Comparison of ENCODE assay signal across 10 cellular contexts in the genomic region with DNA sequence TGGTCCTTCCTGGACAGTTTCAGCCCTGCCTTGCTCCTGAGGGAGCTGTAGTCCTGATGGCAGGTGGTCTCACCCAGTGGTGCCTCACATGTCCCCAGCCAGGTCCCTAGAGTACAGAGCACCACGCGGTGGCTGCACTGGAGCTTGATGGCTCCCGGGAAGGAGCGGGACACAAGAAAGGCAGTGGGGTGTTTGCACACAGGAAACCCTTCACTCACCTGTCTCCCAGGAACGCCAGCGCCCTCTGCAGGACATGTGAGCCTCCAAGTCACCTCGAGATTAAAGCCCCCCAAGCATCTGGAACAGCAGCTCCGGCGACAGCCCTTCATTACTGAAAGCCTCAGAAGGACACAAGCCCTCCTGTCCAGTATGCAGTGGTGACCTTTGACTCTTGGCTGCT. TPM values are rescaled to one million over a fixed set of nuclear protein-coding genes. Genes with fewer than 3 reads are reported as not detected.
DNase-seq lines count a peak whose midpoint lies in the region; ATAC-seq and TF ChIP-seq lines count a peak whose summit lies in the region.
"Had no signal": no experiment of that assay in that cellular context is flagged by ENCODE, and none has a peak within 500 bp of the region (broad histone marks: within the 10 kb centered on the region; RNA-seq: fewer than 3 reads in every experiment).

No MANE protein-coding gene starts in this region.

- H3K4me1 Mint-ChIP-seq in WTC11: peaks cover 17% of the 10 kb centered on the region

- CTCF ChIA-PET in WTC11 (lab: Charles Lee): interaction anchor here (0.5 to 2.2 kb wide), 71 partner anchors 9 to 981 kb away, joined by 3 to 28 read pairs (median 5); a partner anchor contains a TSS

- H3K36me3 Mint-ChIP-seq in WTC11: no peaks in the 10 kb centered on the region

- TF ChIP-seq RAD21 in Ishikawa (IDR thresholded peaks at IDR 0.05; ENCODE audit: low read depth): peak; percentile 66

- TF ChIP-seq EP300 in Ishikawa (IDR thresholded peaks at IDR 0.05; ENCODE audit: borderline replicate concordance): no peak

- POLR2A ChIA-PET in WTC11 (lab: Charles Lee): no interaction called here

- peak; percentile 80 for DNase-seq in Daoy (ENCODE audit: low read depth)
- peak; percentile 94 for DNase-seq in WTC11 (ENCODE audit: low spot score)
- DNase-seq in iPS-NIHi11 (ENCODE audit: low spot score): peak; percentile 82
- no peak for DNase-seq in AG08396 (ENCODE audit: low spot score)
- DNase-seq in foreskin melanocyte: no peak

- H3K9me3 Mint-ChIP-seq in WTC11: no peaks in the 10 kb centered on the region
- H3K9me3 Mint-ChIP-seq: T-helper 1 cell treated with Interleukin-12 subunit alpha and Interleukin-12 subunit beta and Interleukin-4 antibody, amounts not matched to agents 30 μg/mL and 1 μg/mL, for 36 hours had no signal

- ATAC-seq in WTC11: peak; percentile 64
- ATAC-seq in HG03159 (IDR thresholded peaks at IDR 0.05; ENCODE audit: unreplicated experiment): no peak
- no peak for ATAC-seq in GM19463 (IDR thresholded peaks at IDR 0.05; ENCODE audit: unreplicated experiment)
- ATAC-seq: left colon had no signal

- H3K27me3 Mint-ChIP-seq in WTC11 (ENCODE audit: low read depth): peaks cover 10% of the 10 kb centered on the region

- TF ChIP-seq CTCF in WTC11 (IDR thresholded peaks at IDR 0.05): peak; percentile 72

- peak overlapping the region; percentile 94; the same call in 1 of the 2 replicates for H3K27ac Mint-ChIP-seq in WTC11
- H3K27ac Mint-ChIP-seq: T-helper 1 cell treated with Interleukin-12 subunit alpha and Interleukin-12 subunit beta and Interleukin-4 antibody, amounts not matched to agents 30 μg/mL and 1 μg/mL, for 36 hours had no signal

- H3K4me3 Mint-ChIP-seq in WTC11: no peak overlapping the region; the same call in 1 of the 2 replicates
- H3K4me3 Mint-ChIP-seq: T-helper 1 cell treated with Interleukin-12 subunit alpha and Interleukin-12 subunit beta and Interleukin-4 antibody, amounts not matched to agents 30 μg/mL and 1 μg/mL, for 36 hours had no signal

TF ChIP-seq in Ishikawa, 13 proteins besides CTCF, POLR2A, EP300 and RAD21:
- TF ChIP-seq TAF1 (IDR thresholded peaks at IDR 0.05; ENCODE audit: low read depth) (no peak), FOXM1 (IDR thresholded peaks at IDR 0.05; ENCODE audit: borderline replicate concordance, low read depth) (no peak)

TF ChIP-seq in WTC11, 78 proteins besides CTCF, POLR2A, EP300 and RAD21:
- TF ChIP-seq EMX1 (CRISPR knock-in tag; IDR thresholded peaks at IDR 0.05): no peak
- no peak for TF ChIP-seq ELF4 (CRISPR knock-in tag; IDR thresholded peaks at IDR 0.05; ENCODE audit: low read depth)
- TF ChIP-seq, protein P1, sequence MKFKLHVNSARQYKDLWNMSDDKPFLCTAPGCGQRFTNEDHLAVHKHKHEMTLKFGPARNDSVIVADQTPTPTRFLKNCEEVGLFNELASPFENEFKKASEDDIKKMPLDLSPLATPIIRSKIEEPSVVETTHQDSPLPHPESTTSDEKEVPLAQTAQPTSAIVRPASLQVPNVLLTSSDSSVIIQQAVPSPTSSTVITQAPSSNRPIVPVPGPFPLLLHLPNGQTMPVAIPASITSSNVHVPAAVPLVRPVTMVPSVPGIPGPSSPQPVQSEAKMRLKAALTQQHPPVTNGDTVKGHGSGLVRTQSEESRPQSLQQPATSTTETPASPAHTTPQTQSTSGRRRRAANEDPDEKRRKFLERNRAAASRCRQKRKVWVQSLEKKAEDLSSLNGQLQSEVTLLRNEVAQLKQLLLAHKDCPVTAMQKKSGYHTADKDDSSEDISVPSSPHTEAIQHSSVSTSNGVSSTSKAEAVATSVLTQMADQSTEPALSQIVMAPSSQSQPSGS (CRISPR knock-in tag; IDR thresholded peaks at IDR 0.05; ENCODE audit: borderline replicate concordance, low read depth): no peak
- TF ChIP-seq OVOL2 (CRISPR knock-in tag; IDR thresholded peaks at IDR 0.05; ENCODE audit: borderline replicate concordance): no peak
- TF ChIP-seq FOXK1 (CRISPR knock-in tag; IDR thresholded peaks at IDR 0.05): peak; percentile 30; the same call in 1 of the 2 replicates
- TF ChIP-seq, protein P2, sequence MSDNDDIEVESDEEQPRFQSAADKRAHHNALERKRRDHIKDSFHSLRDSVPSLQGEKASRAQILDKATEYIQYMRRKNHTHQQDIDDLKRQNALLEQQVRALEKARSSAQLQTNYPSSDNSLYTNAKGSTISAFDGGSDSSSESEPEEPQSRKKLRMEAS (CRISPR knock-in tag; IDR thresholded peaks at IDR 0.05): peak; percentile 46; the same call in 1 of the 2 replicates

RNA-seq across cellular contexts. Expression of a gene that starts 19.9 kb away (rescaled TPM):
- 37.5 and 49.5 TPM in 2 replicates for total RNA-seq in Daoy (2014; rRNA removed; shearing (Covaris generic))
- 39.4 to 41.0 TPM (median 39.5 TPM) in 3 replicates for total RNA-seq in WTC11 (2021)

RNA-seq across cellular contexts. Expression of a gene that starts 43.5 kb away (rescaled TPM):
- 10.9 and 11.5 TPM in 2 replicates for total RNA-seq in Daoy (2014; rRNA removed; shearing (Covaris generic))
- 14.1 to 17.1 TPM (median 14.5 TPM) in 3 replicates for total RNA-seq in WTC11 (2021)

Comparison
In these comparisons a context has a peak if more than half of its experiments do, and no peak if none do; other contexts are left out.
1. DNase-seq: peak in Daoy (single experiment), WTC11 (single experiment) and iPS-NIHi11 (single experiment); none in AG08396 (single experiment) and foreskin melanocyte (single experiment).